Comparison of ENCODE assay signal across 28 cellular contexts in genomic region chr3:195807681-195808121, GRCh38. TPM values are rescaled to one million over a fixed set of nuclear protein-coding genes. Genes with fewer than 3 reads are reported as not detected.
DNase-seq lines count a peak whose midpoint lies in the region; ATAC-seq and TF ChIP-seq lines count a peak whose summit lies in the region.
"Had no signal": no experiment of that assay in that cellular context is flagged by ENCODE, and none has a peak within 500 bp of the region (broad histone marks: within the 10 kb centered on the region; RNA-seq: fewer than 3 reads in every experiment).

No MANE protein-coding gene starts in this region.

- H2BK12ac ChIP-seq in trophoblast cell (ENCODE audit: low read length) = no peak overlapping the region

- no peak overlapping the region for H3K4ac ChIP-seq in trophoblast cell (ENCODE audit: low read depth, low read length)

- H3K9ac ChIP-seq in endodermal cell (ENCODE audit: extremely low read depth, low read length, poor library complexity, severe bottlenecking) = no peak overlapping the region
- no peak overlapping the region for H3K9ac ChIP-seq in trophoblast cell (ENCODE audit: low read length)

- no peak overlapping the region for H3K23ac ChIP-seq in trophoblast cell (ENCODE audit: low read length)

- H2AFZ ChIP-seq in trophoblast cell (ENCODE audit: insufficient read depth, low read length, poor library complexity) = no peak overlapping the region
- H2AFZ ChIP-seq: hepatocyte had no signal

- H3K27ac Mint-ChIP-seq in endodermal cell = no peak overlapping the region
- H3K27ac Mint-ChIP-seq: activated CD8-positive, alpha-beta T cell treated with anti-CD3 and anti-CD28 coated beads for 36 hours; activated naive CD4-positive, alpha-beta T cell treated with anti-CD3 and anti-CD28 coated beads for 36 hours; naive thymus-derived CD8-positive, alpha-beta T cell; progenitor cell of endocrine pancreas had no signal

- H3K27ac ChIP-seq in KOPT-K1 (ENCODE audit: low read depth, low read length, poor library complexity, severe bottlenecking) (peak overlapping the region; percentile 91), endodermal cell (ENCODE audit: low read depth, low read length) (no peak overlapping the region), trophoblast cell (ENCODE audit: low read depth, low read length) (no peak overlapping the region)
- H3K27ac ChIP-seq: hepatocyte, SK-N-MC, tibial artery had no signal

- no peaks in the 10 kb centered on the region for H3K36me3 Mint-ChIP-seq in endodermal cell (ENCODE audit: low read depth)
- H3K36me3 Mint-ChIP-seq: naive thymus-derived CD8-positive, alpha-beta T cell had no signal

- no peak overlapping the region for H4K8ac ChIP-seq in trophoblast cell (ENCODE audit: low read depth, low read length)

- no peak overlapping the region for H2BK5ac ChIP-seq in trophoblast cell (ENCODE audit: low read depth, low read length, poor library complexity)

- peaks cover 13% of the 10 kb centered on the region for H3K4me1 Mint-ChIP-seq in endodermal cell

- no peak for TF ChIP-seq CTCF in endodermal cell (conservative IDR thresholded peaks at IDR 0.05)

- 80 to 87% methylated on average over 7 to 15 of the region's 15 CpGs for WGBS in endodermal cell (ENCODE audit: insufficient coverage in 1 of 2, insufficient read length in 1 of 2), 2 experiments
- no CpG with 5 or more reads among the region's 15 CpGs for WGBS in trophoblast cell (ENCODE audit: extremely low coverage, insufficient coverage, insufficient read length)

- no peaks in the 10 kb centered on the region for H3K9me3 Mint-ChIP-seq in endodermal cell
- H3K9me3 Mint-ChIP-seq: activated CD8-positive, alpha-beta T cell treated with anti-CD3 and anti-CD28 coated beads for 36 hours; activated naive CD4-positive, alpha-beta T cell treated with anti-CD3 and anti-CD28 coated beads for 36 hours; naive thymus-derived CD8-positive, alpha-beta T cell had no signal

- no peak overlapping the region for H3K14ac ChIP-seq in trophoblast cell (ENCODE audit: low read length)

- no peak overlapping the region for H3K18ac ChIP-seq in trophoblast cell (ENCODE audit: low read length)

- DNase-seq in DMS79 treated with DMSO at 0.1 percent for 48 hours (lab: John Stamatoyannopoulos, UW) (peak; percentile 86), endodermal cell (peak; percentile 58), sciatic nerve (ENCODE audit: low spot score) (peak; percentile 21), trophoblast cell (no peak), hypothalamus (lab: John Stamatoyannopoulos, UW) (no peak), GF-D8 (lab: John Stamatoyannopoulos, UW) (no peak)
- DNase-seq: activated CD4-positive, CD25-positive, alpha-beta regulatory T cell; activated CD8-positive, alpha-beta T cell treated with anti-CD3 and anti-CD28 coated beads for 36 hours; activated naive CD4-positive, alpha-beta T cell treated with anti-CD3 and anti-CD28 coated beads for 36 hours; activated T-cell treated with anti-CD3 and anti-CD28 coated beads, Interleukin-2, amount 50 U/mL, for 1 hour; amygdala; EL; mesenchymal stem cell; NCI-H146; NCI-H226; RPMI8226; stimulated activated CD4-positive, alpha-beta T cell treated with anti-CD3 and anti-CD28 coated beads, Interleukin-2, amount 100 ng/mL, for 24 hours; stimulated activated naive CD4-positive, alpha-beta T cell treated with Interleukin-2 at 50 U/mL for 16 hours; tibial artery had no signal

- H3K9me3 ChIP-seq in KOPT-K1 (ENCODE audit: insufficient read depth, low read length, poor library complexity, severe bottlenecking) (no peaks in the 10 kb centered on the region), endodermal cell (ENCODE audit: control insufficient read depth, low read length) (no peaks in the 10 kb centered on the region), trophoblast cell (ENCODE audit: insufficient read depth, low read depth, low read length) (peaks cover 6% of the 10 kb centered on the region)
- H3K9me3 ChIP-seq: tibial artery had no signal

- H4K91ac ChIP-seq in trophoblast cell (ENCODE audit: low read depth, low read length) = no peak overlapping the region

- intact Hi-C loops in sciatic nerve (cut with DNase I) = no loop called here

- no peaks in the 10 kb centered on the region for H3K79me2 ChIP-seq in trophoblast cell (ENCODE audit: control insufficient read depth, insufficient read depth, low read length, poor library complexity)
- H3K79me2 ChIP-seq: hepatocyte had no signal

- no peak overlapping the region for H3K4me3 Mint-ChIP-seq in endodermal cell
- H3K4me3 Mint-ChIP-seq: activated CD8-positive, alpha-beta T cell treated with anti-CD3 and anti-CD28 coated beads for 36 hours; activated naive CD4-positive, alpha-beta T cell treated with anti-CD3 and anti-CD28 coated beads for 36 hours; naive thymus-derived CD8-positive, alpha-beta T cell had no signal

- no peak overlapping the region for H4K12ac ChIP-seq in trophoblast cell (ENCODE audit: low read depth, low read length)

- no peak overlapping the region for H2AK5ac ChIP-seq in trophoblast cell (ENCODE audit: low read length)

- H3K4me1 ChIP-seq in endodermal cell (ENCODE audit: control insufficient read depth, insufficient read depth, low read length) (no peaks in the 10 kb centered on the region), trophoblast cell (ENCODE audit: control insufficient read depth in 1 of 2, insufficient read depth in 2 of 2, low read length in 2 of 2) (peaks cover 17 to 19% of the 10 kb centered on the region in 2 experiments)

- peaks cover 2% of the 10 kb centered on the region for H3K79me1 ChIP-seq in trophoblast cell (ENCODE audit: low read length)

- no peaks in the 10 kb centered on the region for H3K27me3 ChIP-seq in endodermal cell (ENCODE audit: control insufficient read depth, insufficient read depth, low read length, poor library complexity, severe bottlenecking)
- no peaks in the 10 kb centered on the region for H3K27me3 ChIP-seq in trophoblast cell (ENCODE audit: insufficient read depth, low read length)
- H3K27me3 ChIP-seq: hepatocyte had no signal

- H3K36me3 ChIP-seq in KOPT-K1 (ENCODE audit: insufficient read depth, low read length) (no peaks in the 10 kb centered on the region), endodermal cell (ENCODE audit: control insufficient read depth, insufficient read depth, low read length) (no peaks in the 10 kb centered on the region), trophoblast cell (ENCODE audit: control insufficient read depth in 1 of 2, insufficient read depth in 2 of 2, low read length in 2 of 2) (no peaks in the 10 kb centered on the region)
- H3K36me3 ChIP-seq: tibial artery had no signal

- H3K27me3 Mint-ChIP-seq in endodermal cell (ENCODE audit: insufficient read depth) = peaks cover 8% of the 10 kb centered on the region

- no peak for ATAC-seq in sciatic nerve
- ATAC-seq: activated CD8-positive, alpha-beta T cell treated with anti-CD3 and anti-CD28 coated beads for 36 hours; HepG2; naive thymus-derived CD8-positive, alpha-beta T cell had no signal

- no peak overlapping the region for H3K4me2 ChIP-seq in trophoblast cell (ENCODE audit: low read length)
- H3K4me2 ChIP-seq: hepatocyte had no signal

- no peak overlapping the region for H3K4me3 ChIP-seq in endodermal cell (ENCODE audit: low read length)
- H3K4me3 ChIP-seq in trophoblast cell (ENCODE audit: low read depth, low read length) = no peak overlapping the region
- H3K4me3 ChIP-seq: hepatocyte, SK-N-MC, tibial artery had no signal

- H2BK120ac ChIP-seq in trophoblast cell (ENCODE audit: insufficient read depth, low read length, poor library complexity) = no peak overlapping the region

RNA-seq across cellular contexts. Expression of gene MUC4, which starts 4.0 kb away (rescaled TPM):
- 1 to 10 TPM in 1 of 2 donors, under 1 TPM in 1; 0.35 to 2.3 TPM for total RNA-seq in endodermal cell
- 0.18 TPM for polyA plus RNA-seq in endodermal cell (2013, experiment 1 of 2)
- 0.08 TPM for polyA plus RNA-seq in endodermal cell (2013, experiment 2 of 2)
- 0.31 TPM for total RNA-seq in sciatic nerve
- polyA plus RNA-seq in trophoblast cell (2013) = 0.05 and 0.08 TPM in 2 replicates
- total RNA-seq: dermis microvascular lymphatic vessel endothelial cell; fibroblast of villous mesenchyme; HepG2; MCF 10A; naive thymus-derived CD8-positive, alpha-beta T cell had no signal
- polyA plus RNA-seq: HepG2; naive thymus-derived CD8-positive, alpha-beta T cell had no signal

Comparison
In these comparisons a context has a peak if more than half of its experiments do, and no peak if none do; other contexts are left out.
1. DNase-seq: peak in DMS79 treated with DMSO at 0.1 percent for 48 hours (single experiment), endodermal cell (single experiment) and sciatic nerve (single experiment); none in trophoblast cell (0 of 2), hypothalamus (0 of 51) and GF-D8 (single experiment).